In genomic region chr4:73822389-73822788, GRCh38 we compare ENCODE assay signal across 16 cellular contexts. TPM values are rescaled to one million over a fixed set of nuclear protein-coding genes. Genes with fewer than 3 reads are reported as not detected.
DNase-seq lines count a peak whose midpoint lies in the region; ATAC-seq and TF ChIP-seq lines count a peak whose summit lies in the region.
"Had no signal": no experiment of that assay in that cellular context is flagged by ENCODE, and none has a peak within 500 bp of the region (broad histone marks: within the 10 kb centered on the region; RNA-seq: fewer than 3 reads in every experiment).

No MANE protein-coding gene starts in this region.

- TF ChIP-seq CTCF in MCF 10A (IDR thresholded peaks at IDR 0.05; ENCODE audit: unreplicated experiment) (no peak), breast epithelium (IDR thresholded peaks at IDR 0.05) (no peak), RWPE2 (IDR thresholded peaks at IDR 0.05; ENCODE audit: poor library complexity, severe bottlenecking) (no peak), fibroblast of mammary gland (conservative IDR thresholded peaks at IDR 0.05; ENCODE audit: control insufficient read depth, insufficient read depth, low read depth, low read length) (no peak), left lung (IDR thresholded peaks at IDR 0.05) (no peak)

- H3K36me3 Mint-ChIP-seq in MCF 10A (ENCODE audit: insufficient read depth, unreplicated experiment), result no peaks in the 10 kb centered on the region

- H3K9me3 ChIP-seq in breast epithelium (peaks cover 1 to 3% of the 10 kb centered on the region in 2 donors), RWPE2 (ENCODE audit: severe bottlenecking) (no peaks in the 10 kb centered on the region), left lung (peaks cover 0 to 2% of the 10 kb centered on the region in 2 donors)

- CTCF ChIA-PET in MCF 10A (lab: Yijun Ruan, JAX), result interaction anchor here (0.6 kb wide), 1 partner anchor 191 kb away, joined by 3 read pairs; no protein-coding TSS in a partner anchor

- intact Hi-C loops in MCF 10A (cut with micrococcal nuclease) (no loop called here), breast epithelium (cut with DNase I; ENCODE audit: low total_unique reads) (no loop called here), left lung (cut with DNase I) (no loop called here)

- H3K27me3 ChIP-seq in breast epithelium (no peaks in the 10 kb centered on the region), RWPE2 (ENCODE audit: insufficient read depth, poor library complexity, severe bottlenecking) (no peaks in the 10 kb centered on the region), left lung (no peaks in the 10 kb centered on the region)

- no peak for TF ChIP-seq POLR2A in breast epithelium (IDR thresholded peaks at IDR 0.05)

- peaks cover 7% of the 10 kb centered on the region for H3K9me3 Mint-ChIP-seq in MCF 10A (ENCODE audit: unreplicated experiment)

- no peak overlapping the region for H3K27ac ChIP-seq in breast epithelium
- H3K27ac ChIP-seq in RWPE2 (ENCODE audit: poor library complexity, severe bottlenecking), result no peak overlapping the region
- H3K27ac ChIP-seq in left lung, result no peak overlapping the region
- H3K27ac ChIP-seq in substantia nigra (ENCODE audit: low read depth, low read length, poor library complexity, severe bottlenecking), result no peak overlapping the region

- H3K4me1 ChIP-seq in breast epithelium, result no peaks in the 10 kb centered on the region
- peaks cover 7% of the 10 kb centered on the region for H3K4me1 ChIP-seq in RWPE2 (ENCODE audit: insufficient read depth, poor library complexity, severe bottlenecking)
- H3K4me1 ChIP-seq in left lung, result peaks cover 0 to 13% of the 10 kb centered on the region in 2 donors

- H3K4me3 Mint-ChIP-seq in MCF 10A (ENCODE audit: unreplicated experiment), result no peak overlapping the region

- H3K4me3 ChIP-seq in breast epithelium (no peak overlapping the region), RWPE2 (ENCODE audit: severe bottlenecking) (no peak overlapping the region), fibroblast of mammary gland (ENCODE audit: control insufficient read depth, low read depth, low read length) (no peak overlapping the region), left lung (no peak overlapping the region)

- peak overlapping the region; percentile 6 for H3K27ac Mint-ChIP-seq in MCF 10A (ENCODE audit: low read depth, unreplicated experiment)

- ATAC-seq in RWPE2 (ENCODE audit: low read depth) (peak; percentile 49; the same call in 1 of the 3 replicates), left lung (no peak)

- H3K27me3 Mint-ChIP-seq in MCF 10A (ENCODE audit: insufficient read depth, unreplicated experiment), result no peaks in the 10 kb centered on the region

- POLR2A ChIA-PET in MCF 10A (lab: Yijun Ruan, JAX), result no interaction called here

- no TSS peak for BruUV-seq in MCF 10A (replicated peaks; lab: Mats Ljungman, UMichigan)

- no peaks in the 10 kb centered on the region for H3K36me3 ChIP-seq in breast epithelium
- no peaks in the 10 kb centered on the region for H3K36me3 ChIP-seq in RWPE2 (ENCODE audit: low read depth)
- H3K36me3 ChIP-seq in left lung, result no peaks in the 10 kb centered on the region

- H3K4me1 Mint-ChIP-seq in MCF 10A (ENCODE audit: insufficient read depth, unreplicated experiment), result peaks cover 27% of the 10 kb centered on the region

- DNase-seq in MCF 10A (ENCODE audit: unreplicated experiment) (peak; percentile 45), breast epithelium (ENCODE audit: low spot score in 2 of 2) (no peak), RWPE2 (ENCODE audit: low spot score) (no peak), fibroblast of mammary gland (ENCODE audit: low read depth) (peak; percentile 60), NCI-H2107 treated with DMSO at 0.1 percent for 48 hours (lab: John Stamatoyannopoulos, UW; ENCODE audit: unreplicated experiment) (no peak), left lung (no peak), HuH-7 (ENCODE audit: low spot score) (no peak), substantia nigra (lab: John Stamatoyannopoulos, UW) (no peak)
- DNase-seq: 8988T, C1 segment of cervical spinal cord, NCI-H1105 treated with DMSO at 0.1 percent for 48 hours, NCI-H187 treated with DMSO at 0.1 percent for 48 hours, NCI-H2171, NCI-H446 treated with DMSO at 0.1 percent for 48 hours, NCI-H774, SIG-M5 had no signal

RNA-seq across cellular contexts. Expression of gene CXCL6, which starts 14.1 kb away (rescaled TPM):
- total RNA-seq in MCF 10A (2022) (not detected in 2 replicates), breast epithelium (1 to 10 TPM in 2 of 3 donors, not detected in 1; 2.2 to 2.9 TPM), left lung (1 to 10 TPM in 1 of 2 donors, under 1 TPM in 1; 0.15 to 4.8 TPM)

RNA-seq across cellular contexts. Expression of gene PF4V1, which starts 30.7 kb away (rescaled TPM):
- total RNA-seq in MCF 10A (2022), result not detected in 2 replicates
- not detected for total RNA-seq in breast epithelium
- not detected for total RNA-seq in left lung

RNA-seq across cellular contexts. Expression of gene CXCL1, which starts 46.8 kb away (rescaled TPM):
- 35.0 and 49.3 TPM in 2 replicates for total RNA-seq in MCF 10A (2022)
- total RNA-seq in breast epithelium, result 10 to 100 TPM in 2 of 3 donors, under 1 TPM in 1; 0.80 to 31.3 (median 17.7) TPM
- 10 to 100 TPM in 1 of 2 donors, 1 to 10 TPM in 1; 4.1 to 39.0 TPM for total RNA-seq in left lung

Comparison
In these comparisons a context has a peak if more than half of its experiments do, and no peak if none do; other contexts are left out.
1. DNase-seq: peak in MCF 10A (single experiment) and fibroblast of mammary gland (single experiment); none in breast epithelium (0 of 2), RWPE2 (single experiment), NCI-H2107 treated with DMSO at 0.1 percent for 48 hours (single experiment), left lung (0 of 2), HuH-7 (single experiment) and substantia nigra (0 of 49).